14 cellular contexts compared by ENCODE assay signal in genomic region chr17:70859829-70860228, GRCh38.
DNase-seq lines count a peak whose midpoint lies in the region; ATAC-seq and TF ChIP-seq lines count a peak whose summit lies in the region.
"Had no signal": no experiment of that assay in that cellular context is flagged by ENCODE, and none has a peak within 500 bp of the region (broad histone marks: within the 10 kb centered on the region; RNA-seq: fewer than 3 reads in every experiment).

No MANE protein-coding gene starts in this region.

- DNase-seq in NCI-H1436 (lab: John Stamatoyannopoulos, UW): peak; percentile 42
- peak; percentile 77 for DNase-seq in NCI-H69 (lab: John Stamatoyannopoulos, UW)
- peak; percentile 44 for DNase-seq in epithelial cell of esophagus (ENCODE audit: low read depth)
- no peak for DNase-seq in stimulated activated CD4-positive, alpha-beta T cell treated with anti-CD3 and anti-CD28 coated beads, Interleukin-15, amount 100 ng/mL, for 24 hours
- no peak for DNase-seq in mesenteric fat pad (ENCODE audit: low spot score)
- DNase-seq: CD8-positive, alpha-beta T cell; COR-L47; DMS153; DMS79 treated with DMSO at 0.1 percent for 48 hours; EL; GDM1; GOT3; H9 had no signal

- H3K4me3 ChIP-seq in epithelial cell of esophagus (ENCODE audit: low read length): no peak overlapping the region

- no peak for ATAC-seq in GM19397 (IDR thresholded peaks at IDR 0.05; ENCODE audit: unreplicated experiment)
- ATAC-seq: CD8-positive, alpha-beta T cell had no signal

- TF ChIP-seq CTCF in epithelial cell of esophagus (IDR thresholded peaks at IDR 0.05; ENCODE audit: insufficient read depth, low read depth, low read length, missing control alignments): no peak

Comparison
In these comparisons a context has a peak if more than half of its experiments do, and no peak if none do; other contexts are left out.
1. DNase-seq: peak in NCI-H1436 (single experiment), NCI-H69 (single experiment) and epithelial cell of esophagus (single experiment); none in stimulated activated CD4-positive, alpha-beta T cell treated with anti-CD3 and anti-CD28 coated beads, Interleukin-15, amount 100 ng/mL, for 24 hours (single experiment) and mesenteric fat pad (single experiment).